In the genomic region with DNA sequence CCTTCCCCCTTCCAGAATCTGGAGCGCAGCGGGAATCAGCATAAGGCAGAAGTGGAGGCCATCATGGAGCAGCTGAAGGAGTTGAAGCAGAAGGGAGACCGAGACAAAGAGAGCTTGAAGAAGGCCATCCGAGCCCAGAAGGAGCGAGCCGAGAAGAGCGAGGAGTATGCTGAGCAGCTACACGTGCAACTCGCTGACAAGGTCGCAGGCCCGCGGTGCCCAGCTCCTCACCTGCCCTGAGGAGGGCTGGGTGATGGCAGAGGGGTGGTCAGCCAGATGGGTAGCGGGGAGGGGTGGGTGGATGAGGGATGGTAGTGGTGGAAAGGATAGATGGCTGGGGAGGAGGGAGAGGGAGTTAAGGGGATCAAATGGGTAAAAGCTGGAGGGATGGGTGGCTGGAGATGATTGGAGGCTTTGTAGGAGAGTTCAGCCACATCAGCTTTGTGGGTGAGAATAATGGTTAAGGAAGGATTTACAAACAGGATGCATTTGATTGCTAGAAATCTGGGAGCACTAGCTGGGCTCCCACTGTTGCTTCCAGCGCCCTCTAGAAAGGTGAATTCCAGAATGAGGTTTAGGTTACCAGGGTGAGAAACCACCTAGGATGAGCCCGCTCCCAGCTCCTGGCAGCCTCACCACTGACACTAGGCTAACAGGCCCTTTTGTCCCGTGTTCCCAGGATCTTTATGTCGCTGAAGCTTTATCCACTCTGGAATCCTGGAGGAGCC, we compare ENCODE assay signal across 1 cellular context.
TF ChIP-seq lines count a peak whose summit lies in the region.

No MANE protein-coding gene starts in this region.

TF ChIP-seq in GM12878, 131 proteins besides CTCF, POLR2A, EP300 and RAD21:
- TF ChIP-seq RAD51 (IDR thresholded peaks at IDR 0.05) (no peak), PML (IDR thresholded peaks at IDR 0.05; ENCODE audit: low read length) (no peak), KDM1A (IDR thresholded peaks at IDR 0.05; ENCODE audit: borderline replicate concordance) (no peak), BACH1 (IDR thresholded peaks at IDR 0.05; ENCODE audit: borderline replicate concordance) (no peak), NFXL1 (IDR thresholded peaks at IDR 0.05; ENCODE audit: borderline replicate concordance) (no peak), ZNF207 (IDR thresholded peaks at IDR 0.05; ENCODE audit: borderline replicate concordance) (no peak), GABPA (IDR thresholded peaks at IDR 0.05; ENCODE audit: low read depth) (no peak), CBX3 (IDR thresholded peaks at IDR 0.05; ENCODE audit: borderline replicate concordance, low read depth) (no peak), NR2C1 (IDR thresholded peaks at IDR 0.05) (no peak), CEBPZ (IDR thresholded peaks at IDR 0.05; ENCODE audit: low read depth, low read length) (no peak), WRNIP1 (IDR thresholded peaks at IDR 0.05; ENCODE audit: borderline replicate concordance, low read depth, low read length) (no peak), MYC (IDR thresholded peaks at IDR 0.05; ENCODE audit: insufficient read depth, insufficient read length, insufficient replicate concordance, low read length, severe bottlenecking) (no peak), BRCA1 (IDR thresholded peaks at IDR 0.05; ENCODE audit: low read depth, low read length) (no peak), MTA2 (IDR thresholded peaks at IDR 0.05; ENCODE audit: low read depth) (no peak)
- TF ChIP-seq, protein P1, sequence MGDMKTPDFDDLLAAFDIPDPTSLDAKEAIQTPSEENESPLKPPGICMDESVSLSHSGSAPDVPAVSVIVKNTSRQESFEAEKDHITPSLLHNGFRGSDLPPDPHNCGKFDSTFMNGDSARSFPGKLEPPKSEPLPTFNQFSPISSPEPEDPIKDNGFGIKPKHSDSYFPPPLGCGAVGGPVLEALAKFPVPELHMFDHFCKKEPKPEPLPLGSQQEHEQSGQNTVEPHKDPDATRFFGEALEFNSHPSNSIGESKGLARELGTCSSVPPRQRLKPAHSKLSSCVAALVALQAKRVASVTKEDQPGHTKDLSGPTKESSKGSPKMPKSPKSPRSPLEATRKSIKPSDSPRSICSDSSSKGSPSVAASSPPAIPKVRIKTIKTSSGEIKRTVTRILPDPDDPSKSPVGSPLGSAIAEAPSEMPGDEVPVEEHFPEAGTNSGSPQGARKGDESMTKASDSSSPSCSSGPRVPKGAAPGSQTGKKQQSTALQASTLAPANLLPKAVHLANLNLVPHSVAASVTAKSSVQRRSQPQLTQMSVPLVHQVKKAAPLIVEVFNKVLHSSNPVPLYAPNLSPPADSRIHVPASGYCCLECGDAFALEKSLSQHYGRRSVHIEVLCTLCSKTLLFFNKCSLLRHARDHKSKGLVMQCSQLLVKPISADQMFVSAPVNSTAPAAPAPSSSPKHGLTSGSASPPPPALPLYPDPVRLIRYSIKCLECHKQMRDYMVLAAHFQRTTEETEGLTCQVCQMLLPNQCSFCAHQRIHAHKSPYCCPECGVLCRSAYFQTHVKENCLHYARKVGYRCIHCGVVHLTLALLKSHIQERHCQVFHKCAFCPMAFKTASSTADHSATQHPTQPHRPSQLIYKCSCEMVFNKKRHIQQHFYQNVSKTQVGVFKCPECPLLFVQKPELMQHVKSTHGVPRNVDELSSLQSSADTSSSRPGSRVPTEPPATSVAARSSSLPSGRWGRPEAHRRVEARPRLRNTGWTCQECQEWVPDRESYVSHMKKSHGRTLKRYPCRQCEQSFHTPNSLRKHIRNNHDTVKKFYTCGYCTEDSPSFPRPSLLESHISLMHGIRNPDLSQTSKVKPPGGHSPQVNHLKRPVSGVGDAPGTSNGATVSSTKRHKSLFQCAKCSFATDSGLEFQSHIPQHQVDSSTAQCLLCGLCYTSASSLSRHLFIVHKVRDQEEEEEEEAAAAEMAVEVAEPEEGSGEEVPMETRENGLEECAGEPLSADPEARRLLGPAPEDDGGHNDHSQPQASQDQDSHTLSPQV (IDR thresholded peaks at IDR 0.05): no peak
- TF ChIP-seq, protein P2, sequence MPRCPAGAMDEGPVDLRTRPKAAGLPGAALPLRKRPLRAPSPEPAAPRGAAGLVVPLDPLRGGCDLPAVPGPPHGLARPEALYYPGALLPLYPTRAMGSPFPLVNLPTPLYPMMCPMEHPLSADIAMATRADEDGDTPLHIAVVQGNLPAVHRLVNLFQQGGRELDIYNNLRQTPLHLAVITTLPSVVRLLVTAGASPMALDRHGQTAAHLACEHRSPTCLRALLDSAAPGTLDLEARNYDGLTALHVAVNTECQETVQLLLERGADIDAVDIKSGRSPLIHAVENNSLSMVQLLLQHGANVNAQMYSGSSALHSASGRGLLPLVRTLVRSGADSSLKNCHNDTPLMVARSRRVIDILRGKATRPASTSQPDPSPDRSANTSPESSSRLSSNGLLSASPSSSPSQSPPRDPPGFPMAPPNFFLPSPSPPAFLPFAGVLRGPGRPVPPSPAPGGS (IDR thresholded peaks at IDR 0.05; ENCODE audit: borderline replicate concordance, insufficient read depth, low read depth, low read length, poor library complexity, severe bottlenecking): no peak
